ENCODE assay signal across 20 cellular contexts in the genomic region with DNA sequence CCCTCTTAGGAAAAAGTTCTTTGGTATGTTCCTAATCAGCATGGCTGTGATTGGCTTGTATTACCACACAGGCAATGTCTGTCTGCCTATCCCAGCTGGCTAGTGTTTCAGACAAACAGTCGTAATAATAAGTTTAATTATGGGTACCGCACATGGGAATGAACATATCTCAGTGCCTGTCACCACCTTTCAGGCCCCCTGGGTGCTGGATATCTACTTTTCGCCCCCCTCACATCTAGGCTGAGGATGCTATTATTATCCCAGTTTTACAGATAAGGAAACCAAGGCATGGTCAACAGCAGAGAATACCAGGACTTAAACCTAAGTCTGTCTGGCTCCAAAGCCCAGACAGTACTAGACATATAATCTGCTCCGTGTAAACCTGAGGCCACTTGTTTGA.
DNase-seq lines count a peak whose midpoint lies in the region; ATAC-seq and TF ChIP-seq lines count a peak whose summit lies in the region.
"Had no signal": no experiment of that assay in that cellular context is flagged by ENCODE, and none has a peak within 500 bp of the region (broad histone marks: within the 10 kb centered on the region; RNA-seq: fewer than 3 reads in every experiment).

No MANE protein-coding gene starts in this region.

- H3K27ac ChIP-seq in left ventricle myocardium inferior (replicated peaks) (no peak overlapping the region), heart left ventricle (no peak overlapping the region), smooth muscle cell (ENCODE audit: low read depth) (peak overlapping the region; percentile 5)
- H3K27ac ChIP-seq: A549; BLaER1 treated with 17β-estradiol and CSF1 and Interleukin-3, amounts not matched to agents 10 nM and 100 nM had no signal

- no peak for TF ChIP-seq CTCF in left ventricle myocardium inferior (IDR thresholded peaks at IDR 0.05; ENCODE audit: borderline replicate concordance)
- no peak for TF ChIP-seq CTCF in heart left ventricle (IDR thresholded peaks at IDR 0.05)
- no peak for TF ChIP-seq CTCF in smooth muscle cell (IDR thresholded peaks at IDR 0.05; ENCODE audit: borderline replicate concordance, insufficient read depth, poor library complexity, severe bottlenecking)

- peaks cover 4% of the 10 kb centered on the region for H3F3A ChIP-seq in smooth muscle cell (ENCODE audit: low read depth)

- TF ChIP-seq POLR2A in heart left ventricle (IDR thresholded peaks at IDR 0.05) = no peak

- no peak overlapping the region for H2AFZ ChIP-seq in smooth muscle cell (ENCODE audit: low read depth)

- no peak overlapping the region for H3K9ac ChIP-seq in smooth muscle cell (ENCODE audit: low read depth)
- H3K9ac ChIP-seq: BLaER1 treated with 17β-estradiol and CSF1 and Interleukin-3, amounts not matched to agents 10 nM and 100 nM had no signal

- no peaks in the 10 kb centered on the region for H3K36me3 ChIP-seq in left ventricle myocardium inferior
- no peaks in the 10 kb centered on the region for H3K36me3 ChIP-seq in heart left ventricle
- H3K36me3 ChIP-seq in smooth muscle cell (ENCODE audit: low read depth) = no peaks in the 10 kb centered on the region
- H3K36me3 ChIP-seq: BE2C; BLaER1 treated with 17β-estradiol and CSF1 and Interleukin-3, amounts not matched to agents 10 nM and 100 nM; HAP-1 had no signal

- DNase-seq in Right ventricle myocardium inferior (ENCODE audit: missing footprints) = no peak
- no peak for DNase-seq in left ventricle myocardium inferior
- no peak for DNase-seq in heart left ventricle
- DNase-seq in cardiac septum (ENCODE audit: low spot score) = no peak
- DNase-seq in smooth muscle cell (lab: John Stamatoyannopoulos, UW; ENCODE audit: unreplicated experiment) = no peak
- DNase-seq: 8988T; ACHN; AML-193; BE2C; CD4-positive, alpha-beta T cell; CD8-positive, alpha-beta memory T cell; DMS 273 treated with DMSO at 0.1 percent for 48 hours; DMS79; GF-D8; GOT3; HFFc6 had no signal

- peaks cover 6% of the 10 kb centered on the region for H3K4me1 ChIP-seq in left ventricle myocardium inferior
- peaks cover 0 to 17% (median 3%) of the 10 kb centered on the region in 12 donors for H3K4me1 ChIP-seq in heart left ventricle
- peaks cover 3% of the 10 kb centered on the region for H3K4me1 ChIP-seq in smooth muscle cell (ENCODE audit: low read depth)
- H3K4me1 ChIP-seq: A549; BE2C; BLaER1 treated with 17β-estradiol and CSF1 and Interleukin-3, amounts not matched to agents 10 nM and 100 nM; HAP-1 had no signal

- H3K4me2 ChIP-seq in smooth muscle cell = no peak overlapping the region
- H3K4me2 ChIP-seq: A549; BLaER1 treated with 17β-estradiol and CSF1 and Interleukin-3, amounts not matched to agents 10 nM and 100 nM had no signal

- WGBS in heart left ventricle, 4 donors = 34 to 51% (median 46%) methylated on average over 4 of the region's 4 CpGs
- WGBS in smooth muscle cell (ENCODE audit: low lambda C conversion rate) = 28% methylated on average over 4 of the region's 4 CpGs

- no peaks in the 10 kb centered on the region for H3K9me3 ChIP-seq in left ventricle myocardium inferior (replicated peaks)
- no peaks in the 10 kb centered on the region for H3K9me3 ChIP-seq in heart left ventricle
- H3K9me3 ChIP-seq in smooth muscle cell (replicated peaks; ENCODE audit: low read depth) = no peaks in the 10 kb centered on the region
- H3K9me3 ChIP-seq: A549; BE2C; BLaER1 treated with 17β-estradiol and CSF1 and Interleukin-3, amounts not matched to agents 10 nM and 100 nM; HAP-1 had no signal

- H3K27me3 ChIP-seq in left ventricle myocardium inferior (ENCODE audit: low read depth) = no peaks in the 10 kb centered on the region
- no peaks in the 10 kb centered on the region for H3K27me3 ChIP-seq in heart left ventricle
- H3K27me3 ChIP-seq in smooth muscle cell (ENCODE audit: low read depth) = no peaks in the 10 kb centered on the region
- H3K27me3 ChIP-seq: BE2C; BLaER1 treated with 17β-estradiol and CSF1 and Interleukin-3, amounts not matched to agents 10 nM and 100 nM had no signal

- ATAC-seq in Right ventricle myocardium inferior (peak; percentile 39), heart left ventricle (peak; percentile 29 to 68 (median 54)), GM19397 (IDR thresholded peaks at IDR 0.05; ENCODE audit: unreplicated experiment) (no peak)
- ATAC-seq: A549 had no signal

- H3K79me2 ChIP-seq in smooth muscle cell (ENCODE audit: low read depth) = no peaks in the 10 kb centered on the region

- intact Hi-C loops in Right ventricle myocardium inferior (cut with DNase I) = no loop called here
- intact Hi-C loops in left ventricle myocardium inferior (cut with micrococcal nuclease) = no loop called here
- intact Hi-C loops in heart left ventricle (cut with DNase I) = no loop called here
- intact Hi-C loops in cardiac septum (cut with DNase I) = no loop called here

- H4K20me1 ChIP-seq in smooth muscle cell (ENCODE audit: low read depth) = no peaks in the 10 kb centered on the region
- H4K20me1 ChIP-seq: BLaER1 treated with 17β-estradiol and CSF1 and Interleukin-3, amounts not matched to agents 10 nM and 100 nM had no signal

- no peak overlapping the region for H3K4me3 ChIP-seq in left ventricle myocardium inferior
- no peak overlapping the region for H3K4me3 ChIP-seq in heart left ventricle
- H3K4me3 ChIP-seq in smooth muscle cell = no peak overlapping the region
- H3K4me3 ChIP-seq: A549; BLaER1 treated with 17β-estradiol and CSF1 and Interleukin-3, amounts not matched to agents 10 nM and 100 nM; HAP-1 had no signal
